ENCODE assay signal across 1 cellular context in the genomic region with DNA sequence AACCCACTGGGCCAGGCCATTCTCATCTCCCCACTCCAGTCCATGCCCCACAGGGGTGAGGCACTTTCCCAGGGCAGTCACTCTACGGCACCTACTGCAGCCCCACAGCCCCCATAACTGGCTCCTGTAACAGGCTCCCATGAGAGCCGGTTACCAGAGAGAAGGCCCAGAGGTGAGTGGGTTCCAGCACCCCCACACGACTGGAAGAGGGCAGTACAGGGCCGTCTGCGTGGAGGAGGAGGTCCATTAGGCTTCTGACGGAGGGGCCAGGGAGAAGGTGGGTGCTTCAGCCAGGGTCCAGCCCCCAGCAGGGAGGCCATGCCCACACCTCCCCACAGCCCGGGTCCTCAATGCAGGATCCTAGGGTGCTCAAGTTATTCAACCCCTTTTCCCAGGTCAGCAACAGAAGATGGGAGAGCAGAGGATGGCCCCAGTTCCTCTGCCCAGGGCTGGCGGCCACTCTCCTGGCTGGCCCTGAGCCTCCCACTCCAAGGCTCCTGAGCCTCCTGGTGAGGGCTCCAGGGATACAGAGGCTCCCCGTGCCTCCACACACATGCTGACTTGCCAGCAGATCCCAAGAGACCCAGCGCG.
TF ChIP-seq lines count a peak whose summit lies in the region.

No MANE protein-coding gene starts in this region.

TF ChIP-seq in IMR-90, 13 proteins besides CTCF, POLR2A, EP300 and RAD21:
- TF ChIP-seq, protein P1, sequence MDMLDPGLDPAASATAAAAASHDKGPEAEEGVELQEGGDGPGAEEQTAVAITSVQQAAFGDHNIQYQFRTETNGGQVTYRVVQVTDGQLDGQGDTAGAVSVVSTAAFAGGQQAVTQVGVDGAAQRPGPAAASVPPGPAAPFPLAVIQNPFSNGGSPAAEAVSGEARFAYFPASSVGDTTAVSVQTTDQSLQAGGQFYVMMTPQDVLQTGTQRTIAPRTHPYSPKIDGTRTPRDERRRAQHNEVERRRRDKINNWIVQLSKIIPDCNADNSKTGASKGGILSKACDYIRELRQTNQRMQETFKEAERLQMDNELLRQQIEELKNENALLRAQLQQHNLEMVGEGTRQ (IDR thresholded peaks at IDR 0.05; ENCODE audit: low read depth, low read length) = no peak
- TF ChIP-seq MAFK (IDR thresholded peaks at IDR 0.05; ENCODE audit: low read depth, low read length) (no peak), MXI1 (IDR thresholded peaks at IDR 0.05; ENCODE audit: borderline replicate concordance, low read depth, low read length) (no peak), RFX5 (IDR thresholded peaks at IDR 0.05; ENCODE audit: low read depth, low read length) (no peak), SMC3 (IDR thresholded peaks at IDR 0.05; ENCODE audit: low read depth, low read length) (no peak), RCOR1 (IDR thresholded peaks at IDR 0.05; ENCODE audit: insufficient replicate concordance, low read length) (no peak), MAZ (IDR thresholded peaks at IDR 0.05; ENCODE audit: borderline replicate concordance, low read depth, low read length) (no peak), CEBPB (IDR thresholded peaks at IDR 0.05; ENCODE audit: low read depth, low read length) (no peak), NFE2L2 (IDR thresholded peaks at IDR 0.05; ENCODE audit: low read depth, low read length) (no peak), FOS (IDR thresholded peaks at IDR 0.05; ENCODE audit: low read depth, low read length) (no peak), CHD1 (IDR thresholded peaks at IDR 0.05; ENCODE audit: low read depth, low read length) (no peak), BHLHE40 (IDR thresholded peaks at IDR 0.05; ENCODE audit: low read depth, low read length) (no peak)
- TF ChIP-seq, protein P2, sequence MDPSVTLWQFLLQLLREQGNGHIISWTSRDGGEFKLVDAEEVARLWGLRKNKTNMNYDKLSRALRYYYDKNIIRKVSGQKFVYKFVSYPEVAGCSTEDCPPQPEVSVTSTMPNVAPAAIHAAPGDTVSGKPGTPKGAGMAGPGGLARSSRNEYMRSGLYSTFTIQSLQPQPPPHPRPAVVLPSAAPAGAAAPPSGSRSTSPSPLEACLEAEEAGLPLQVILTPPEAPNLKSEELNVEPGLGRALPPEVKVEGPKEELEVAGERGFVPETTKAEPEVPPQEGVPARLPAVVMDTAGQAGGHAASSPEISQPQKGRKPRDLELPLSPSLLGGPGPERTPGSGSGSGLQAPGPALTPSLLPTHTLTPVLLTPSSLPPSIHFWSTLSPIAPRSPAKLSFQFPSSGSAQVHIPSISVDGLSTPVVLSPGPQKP (IDR thresholded peaks at IDR 0.05; ENCODE audit: borderline replicate concordance, low read depth, low read length) = no peak
